ENCODE assay signal across 25 cellular contexts in the genomic region with DNA sequence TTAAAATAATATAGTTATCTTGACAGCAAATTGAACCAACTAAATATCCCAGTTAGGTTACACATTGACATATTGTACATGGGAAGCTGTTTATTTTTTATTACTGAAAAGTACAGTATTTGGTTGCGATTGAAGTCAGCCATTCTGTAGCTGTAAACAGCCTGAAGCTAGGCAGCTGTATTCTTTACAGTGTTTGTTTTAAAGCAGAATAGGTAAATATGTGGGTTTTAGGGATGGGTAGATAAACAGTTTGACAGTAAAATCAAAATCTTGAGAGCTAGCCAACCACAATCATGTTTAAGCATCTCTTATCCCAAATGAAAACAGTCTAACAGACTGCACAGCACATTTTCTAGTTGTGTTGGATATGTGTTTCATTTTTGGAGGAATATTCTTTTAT. TPM values are rescaled to one million over a fixed set of nuclear protein-coding genes. Genes with fewer than 3 reads are reported as not detected.
"Had no signal": no experiment of that assay in that cellular context is flagged by ENCODE, and none has a peak within 500 bp of the region (broad histone marks: within the 10 kb centered on the region; RNA-seq: fewer than 3 reads in every experiment).

No MANE protein-coding gene starts in this region.

- H3K9ac ChIP-seq: parathyroid adenoma had no signal

- H3K27ac ChIP-seq: coronary artery, esophagus muscularis mucosa, gastroesophageal sphincter, parathyroid adenoma, tibial artery, WERI-Rb-1 had no signal

- H3K9me3 ChIP-seq: esophagus muscularis mucosa, gastroesophageal sphincter, tibial artery had no signal

- H3K4me1 ChIP-seq: esophagus muscularis mucosa, gastroesophageal sphincter, parathyroid adenoma, tibial artery had no signal

- H3K4me3 ChIP-seq: coronary artery, esophagus muscularis mucosa, gastroesophageal sphincter, tibial artery had no signal

- H3K36me3 ChIP-seq: esophagus muscularis mucosa, gastroesophageal sphincter, tibial artery, WERI-Rb-1 had no signal

- FAIRE-seq: small intestine had no signal

- H3K79me2 ChIP-seq: parathyroid adenoma had no signal

- DNase-seq: activated CD4-positive, alpha-beta T cell treated with anti-CD3 and anti-CD28 coated beads, Interleukin-2, amount 10 ng/mL, durations not matched to agents 7 days and 5 days; activated CD4-positive, CD25-positive, alpha-beta regulatory T cell treated with anti-CD3 and anti-CD28 coated beads, Interleukin-2, amount 50 U/mL, for 72 hours; activated CD8-positive, alpha-beta T cell treated with anti-CD3 and anti-CD28 coated beads for 36 hours; activated gamma-delta T cell; activated naive CD4-positive, alpha-beta T cell treated with anti-CD3 and anti-CD28 coated beads, Interleukin-2, amount 50 U/mL, for 16 hours; activated naive CD8-positive, alpha-beta T cell treated with anti-CD3 and anti-CD28 coated beads, Interleukin-2, amount 50 U/mL, for 24 hours; cerebellar nuclear complex; head of caudate nucleus; islet precursor cell; left cardiac atrium; mesenchymal stem cell; nephron progenitor cell; nucleus accumbens; small intestine; stimulated activated CD4-positive, alpha-beta T cell treated with anti-CD3 and anti-CD28 coated beads, Interleukin-2, amount 100 ng/mL, for 24 hours; stimulated activated naive CD8-positive, alpha-beta T cell treated with anti-CD3 and anti-CD28 coated beads, Interleukin-15, amount 100 ng/mL, for 72 hours; tibial artery; WERI-Rb-1 had no signal

- H2AFZ ChIP-seq: parathyroid adenoma had no signal

RNA-seq across cellular contexts. Expression of a gene that starts 45.7 kb away (rescaled TPM):
- total RNA-seq: activated CD4-positive, alpha-beta T cell treated with anti-CD3 and anti-CD28 coated beads, Interleukin-2, amount 10 ng/mL, durations not matched to agents 7 days and 5 days; activated CD8-positive, alpha-beta T cell treated with anti-CD3 and anti-CD28 coated beads for 36 hours; activated T-helper 1 cell treated with anti-CD3 and anti-CD28 coated beads, Interleukin-12 subunit alpha, Interleukin-12 subunit beta, Interleukin-2, Interleukin-4 antibody, amounts not matched to agents 30 ng/mL and 10 ng/mL and 1 ng/mL, durations not matched to agents 14 hours and 24 hours and 36 hours; esophagus muscularis mucosa; left cardiac atrium; mononuclear cell; sciatic nerve had no signal

RNA-seq across cellular contexts. Expression of a gene that starts 46.1 kb away (rescaled TPM):
- total RNA-seq: activated CD4-positive, alpha-beta T cell treated with anti-CD3 and anti-CD28 coated beads, Interleukin-2, amount 10 ng/mL, durations not matched to agents 7 days and 5 days; activated CD8-positive, alpha-beta T cell treated with anti-CD3 and anti-CD28 coated beads for 36 hours; left cardiac atrium had no signal
